In genomic region chr17:32525116-32525515, GRCh38 we compare ENCODE assay signal across 11 cellular contexts. TPM values are rescaled to one million over a fixed set of nuclear protein-coding genes. Genes with fewer than 3 reads are reported as not detected.
DNase-seq lines count a peak whose midpoint lies in the region; ATAC-seq and TF ChIP-seq lines count a peak whose summit lies in the region.
"Had no signal": no experiment of that assay in that cellular context is flagged by ENCODE, and none has a peak within 500 bp of the region (broad histone marks: within the 10 kb centered on the region; RNA-seq: fewer than 3 reads in every experiment).

No MANE protein-coding gene starts in this region.

- no peaks in the 10 kb centered on the region for H3K9me3 ChIP-seq in hepatocyte (ENCODE audit: low read depth)
- H3K9me3 ChIP-seq in Karpas-422 (ENCODE audit: low read length), result no peaks in the 10 kb centered on the region
- H3K9me3 ChIP-seq: adrenal gland had no signal

- peaks cover 8% of the 10 kb centered on the region for H3K4me1 Mint-ChIP-seq in osteocyte (ENCODE audit: unreplicated experiment)

- H3K27me3 Mint-ChIP-seq in osteocyte (ENCODE audit: unreplicated experiment), result no peaks in the 10 kb centered on the region

- H3K27me3 ChIP-seq in hepatocyte, result no peaks in the 10 kb centered on the region
- H3K27me3 ChIP-seq in Karpas-422 (ENCODE audit: low read length), result no peaks in the 10 kb centered on the region
- H3K27me3 ChIP-seq: adrenal gland had no signal

- H4K20me1 ChIP-seq in hepatocyte (ENCODE audit: insufficient read depth, poor library complexity, severe bottlenecking) (no peaks in the 10 kb centered on the region), Karpas-422 (ENCODE audit: insufficient read depth, low read depth, low read length) (no peaks in the 10 kb centered on the region)

- no peak overlapping the region for H3K27ac Mint-ChIP-seq in osteocyte (ENCODE audit: unreplicated experiment)

- peaks cover 4% of the 10 kb centered on the region for H3K4me1 ChIP-seq in hepatocyte (ENCODE audit: insufficient read depth)
- peaks cover 13% of the 10 kb centered on the region for H3K4me1 ChIP-seq in Karpas-422 (ENCODE audit: low read length)

- H3K9me3 Mint-ChIP-seq in osteocyte (ENCODE audit: unreplicated experiment), result no peaks in the 10 kb centered on the region

- H3K4me2 ChIP-seq in hepatocyte, result no peak overlapping the region
- H3K4me2 ChIP-seq in Karpas-422 (ENCODE audit: low read depth, low read length, poor library complexity, severe bottlenecking), result no peak overlapping the region

- no peaks in the 10 kb centered on the region for H3K36me3 Mint-ChIP-seq in osteocyte (ENCODE audit: unreplicated experiment)

- no peaks in the 10 kb centered on the region for H3K79me2 ChIP-seq in hepatocyte
- H3K79me2 ChIP-seq in Karpas-422 (ENCODE audit: low read length), result no peaks in the 10 kb centered on the region

- DNase-seq in EH (ENCODE audit: low read depth) (peak; percentile 81), M059J (ENCODE audit: low read depth) (peak; percentile 54), astrocyte of the spinal cord (ENCODE audit: low read depth, low spot score) (peak; percentile 59), myocyte (ENCODE audit: low read depth) (peak; percentile 98), hepatocyte (ENCODE audit: low spot score) (no peak), Karpas-422 (no peak), osteocyte (ENCODE audit: extremely low spot score, unreplicated experiment) (no peak)
- DNase-seq: adrenal gland, DMS79 treated with DMSO at 0.1 percent for 48 hours had no signal

- H3K9ac ChIP-seq in Karpas-422 (ENCODE audit: low read length), result no peak overlapping the region

- H3K27ac ChIP-seq in hepatocyte, result no peak overlapping the region
- no peak overlapping the region for H3K27ac ChIP-seq in Karpas-422 (ENCODE audit: low read length)
- H3K27ac ChIP-seq: adrenal gland, epithelial cell of prostate had no signal

- H3K4me3 ChIP-seq in astrocyte of the spinal cord (ENCODE audit: low read depth, low read length) (no peak overlapping the region), hepatocyte (no peak overlapping the region), Karpas-422 (ENCODE audit: low read length) (no peak overlapping the region)
- H3K4me3 ChIP-seq: adrenal gland had no signal

- no peak for TF ChIP-seq CTCF in astrocyte of the spinal cord (IDR thresholded peaks at IDR 0.05; ENCODE audit: low read depth, low read length)
- no peak for TF ChIP-seq CTCF in hepatocyte (IDR thresholded peaks at IDR 0.05; ENCODE audit: poor library complexity)
- no peak for TF ChIP-seq CTCF in osteocyte (IDR thresholded peaks at IDR 0.05)

- H3K36me3 ChIP-seq in hepatocyte (replicated peaks; ENCODE audit: insufficient read depth, low read depth) (no peaks in the 10 kb centered on the region), Karpas-422 (ENCODE audit: insufficient read depth, low read length) (no peaks in the 10 kb centered on the region)
- H3K36me3 ChIP-seq: adrenal gland had no signal

- H3K4me3 Mint-ChIP-seq in osteocyte (ENCODE audit: unreplicated experiment), result no peak overlapping the region

- H2AFZ ChIP-seq in hepatocyte (no peak overlapping the region), Karpas-422 (ENCODE audit: low read length) (no peak overlapping the region)

- no peaks in the 10 kb centered on the region for H3K9me2 ChIP-seq in hepatocyte (replicated peaks; ENCODE audit: insufficient read depth)
- no peaks in the 10 kb centered on the region for H3K9me2 ChIP-seq in Karpas-422 (replicated peaks; ENCODE audit: insufficient read depth, low read length)

- ATAC-seq in HG03135 (IDR thresholded peaks at IDR 0.05; ENCODE audit: unreplicated experiment), result no peak

- 44% methylated on average over 4 of the region's 4 CpGs for WGBS in hepatocyte (ENCODE audit: low lambda C conversion rate, missing lambda C conversion rate)

- in situ Hi-C loops in astrocyte of the spinal cord (cut with HindIII; ENCODE audit: low sequenced_read_pairs), result no loop called here

RNA-seq across cellular contexts. Expression of gene CDK5R1, which starts 38.3 kb away (rescaled TPM):
- total RNA-seq in M059J (2014; rRNA removed; shearing (Covaris generic)), result 2.8 and 3.7 TPM in 2 replicates
- 25.8 and 39.6 TPM in 2 replicates for total RNA-seq in myocyte
- 13.4 TPM for polyA plus RNA-seq in myocyte (2012)
- 1.1 and 1.3 TPM in 2 replicates for total RNA-seq in hepatocyte
- polyA plus RNA-seq in hepatocyte, result 0.80 and 1.0 TPM in 2 replicates
- 0.26 and 0.51 TPM in 2 replicates for total RNA-seq in Karpas-422 (2014; rRNA removed; shearing (Covaris generic); ENCODE audit: low replicate concordance)
- total RNA-seq in osteocyte, result 1.4 and 1.8 TPM in 2 replicates

Comparison
In these comparisons a context has a peak if more than half of its experiments do, and no peak if none do; other contexts are left out.
1. DNase-seq: peak in EH (single experiment), M059J (single experiment), astrocyte of the spinal cord (single experiment) and myocyte (single experiment); none in hepatocyte (single experiment), Karpas-422 (single experiment) and osteocyte (single experiment).